ENCODE assay signal across 8 cellular contexts in the genomic region with DNA sequence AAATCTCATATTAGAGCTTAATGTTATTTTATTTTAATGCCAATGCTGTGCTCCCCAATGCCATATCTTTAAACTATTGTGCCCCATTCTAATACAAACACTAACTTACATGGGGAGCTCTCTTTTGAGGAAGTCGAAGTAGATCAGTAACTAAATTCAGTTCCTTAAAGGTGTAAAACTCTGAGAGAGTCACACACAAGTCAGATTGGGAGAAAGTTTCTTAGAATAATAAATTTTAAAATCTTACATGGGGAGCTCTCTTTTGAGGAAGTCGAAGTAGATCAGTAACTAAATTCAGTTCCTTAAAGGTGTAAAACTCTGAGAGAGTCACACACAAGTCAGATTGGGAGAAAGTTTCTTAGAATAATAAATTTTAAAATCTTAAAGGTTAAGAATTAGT.
DNase-seq lines count a peak whose midpoint lies in the region; ATAC-seq and FAIRE-seq lines count a peak whose summit lies in the region.

No MANE protein-coding gene starts in this region.

- FAIRE-seq in G401.6 (lab: Jason Lieb, UNC): peak; percentile 23

- peak; percentile 78 for ATAC-seq in GM18870 (IDR thresholded peaks at IDR 0.05; ENCODE audit: unreplicated experiment)
- ATAC-seq in GM19452 (IDR thresholded peaks at IDR 0.05; ENCODE audit: unreplicated experiment): peak; percentile 88
- ATAC-seq in GM21576 (IDR thresholded peaks at IDR 0.05; ENCODE audit: unreplicated experiment): peak; percentile 77
- ATAC-seq in HG02759 (IDR thresholded peaks at IDR 0.05; ENCODE audit: unreplicated experiment): peak; percentile 77
- peak; percentile 80 for ATAC-seq in HG03095 (IDR thresholded peaks at IDR 0.05; ENCODE audit: unreplicated experiment)
- ATAC-seq in HG03432 (IDR thresholded peaks at IDR 0.05; ENCODE audit: unreplicated experiment): peak; percentile 77

- DNase-seq in NOMO-1 treated with DMSO at 0.1 percent for 48 hours (lab: John Stamatoyannopoulos, UW; ENCODE audit: unreplicated experiment): peak; percentile 35

Comparison
In these comparisons a context has a peak if more than half of its experiments do, and no peak if none do; other contexts are left out.
1. Peak in every context shown above with its lines: DNase-seq and ATAC-seq.